Comparison of ENCODE assay signal across 1 cellular context in genomic region chr3:133573054-133573628, GRCh38.
TF ChIP-seq lines count a peak whose summit lies in the region.

No MANE protein-coding gene starts in this region.

TF ChIP-seq in K562, 482 proteins besides CTCF, POLR2A, EP300 and RAD21 (continued from another document and continues in another):
- TF ChIP-seq CHD7 (IDR thresholded peaks at IDR 0.05; ENCODE audit: low read depth, low read length), result no peak
- TF ChIP-seq LEF1 (IDR thresholded peaks at IDR 0.05), result no peak
- TF ChIP-seq FOXO4 (CRISPR knock-in tag; IDR thresholded peaks at IDR 0.05), result no peak
- no peak for TF ChIP-seq ETV6 (IDR thresholded peaks at IDR 0.05; ENCODE audit: borderline replicate concordance in 1 of 2, low read depth in 2 of 2, low read length in 1 of 2)
- TF ChIP-seq ETV6 (CRISPR knock-in tag; IDR thresholded peaks at IDR 0.05; ENCODE audit: borderline replicate concordance), result no peak
- TF ChIP-seq GMEB1 (CRISPR knock-in tag; IDR thresholded peaks at IDR 0.05), result no peak
- peak; percentile 46 for TF ChIP-seq L3MBTL2 (IDR thresholded peaks at IDR 0.05)
- TF ChIP-seq ZFP91 (CRISPR knock-in tag; IDR thresholded peaks at IDR 0.05), result no peak
- TF ChIP-seq SOX6 (IDR thresholded peaks at IDR 0.05), result no peak
- TF ChIP-seq HNRNPUL1 (IDR thresholded peaks at IDR 0.05; ENCODE audit: low read length), result no peak
- no peak for TF ChIP-seq BCOR (IDR thresholded peaks at IDR 0.05)
- no peak for TF ChIP-seq PRDM10 (IDR thresholded peaks at IDR 0.05; ENCODE audit: partially characterized antibody)
- TF ChIP-seq MBD2 (IDR thresholded peaks at IDR 0.05; ENCODE audit: borderline replicate concordance, low read depth), result peak; percentile 15; the same call in 1 of the 2 replicates
- no peak for TF ChIP-seq ZBED1 (IDR thresholded peaks at IDR 0.05)
- no peak for TF ChIP-seq PBX2 (CRISPR knock-in tag; IDR thresholded peaks at IDR 0.05; ENCODE audit: low read depth)
- TF ChIP-seq PBX2 (tag; conservative IDR thresholded peaks at IDR 0.05; ENCODE audit: low read depth), result peak; percentile 66
- TF ChIP-seq SMAD3 (CRISPR knock-in tag; conservative IDR thresholded peaks at IDR 0.05), result no peak
- no peak for TF ChIP-seq ZNF79 (CRISPR knock-in tag; IDR thresholded peaks at IDR 0.05; ENCODE audit: low read depth)
- no peak for TF ChIP-seq GTF2B (IDR thresholded peaks at IDR 0.05; ENCODE audit: extremely low read depth, insufficient read length)
- TF ChIP-seq POLR2B (IDR thresholded peaks at IDR 0.05; ENCODE audit: low read depth, partially characterized antibody), result peak; percentile 77
- TF ChIP-seq FOS (IDR thresholded peaks at IDR 0.05; ENCODE audit: extremely low read depth, insufficient read length), result peak; percentile 14
- no peak for TF ChIP-seq CBX2 (IDR thresholded peaks at IDR 0.05; ENCODE audit: insufficient read depth, low read length, poor library complexity, severe bottlenecking)
- TF ChIP-seq ETS2 (tag; IDR thresholded peaks at IDR 0.05; ENCODE audit: borderline replicate concordance, poor library complexity, severe bottlenecking), result no peak
- no peak for TF ChIP-seq KDM1A (IDR thresholded peaks at IDR 0.05)
- TF ChIP-seq ZNF134 (CRISPR knock-in tag; conservative IDR thresholded peaks at IDR 0.05), result no peak
- TF ChIP-seq EGR1 (conservative IDR thresholded peaks at IDR 0.05), result no peak
- no peak for TF ChIP-seq FOXA1 (IDR thresholded peaks at IDR 0.05; ENCODE audit: borderline replicate concordance)
- peak; percentile 40 for TF ChIP-seq CREB1 (IDR thresholded peaks at IDR 0.05)
- TF ChIP-seq CREB1 (CRISPR knock-in tag; IDR thresholded peaks at IDR 0.05), result 0 out of 2 replicates have a peak, but pooled peaks have one; percentile 64
- peak; percentile 60 for TF ChIP-seq MAFF (IDR thresholded peaks at IDR 0.05; ENCODE audit: low read length)
- no peak for TF ChIP-seq SAP30 (IDR thresholded peaks at IDR 0.05; ENCODE audit: borderline replicate concordance, insufficient read depth, low read depth, low read length, poor library complexity, severe bottlenecking)
- no peak for TF ChIP-seq FOXJ2 (tag; IDR thresholded peaks at IDR 0.05)
- no peak for TF ChIP-seq ZNF696 (CRISPR knock-in tag; conservative IDR thresholded peaks at IDR 0.05)
- TF ChIP-seq CREM (IDR thresholded peaks at IDR 0.05; ENCODE audit: low read depth), result 0 out of 2 replicates have a peak, but pooled peaks have one; percentile 24
- no peak for TF ChIP-seq PRPF4 (IDR thresholded peaks at IDR 0.05; ENCODE audit: insufficient read depth, low read depth, low read length, poor library complexity, severe bottlenecking)
- peak; percentile 95 to 96 for TF ChIP-seq NRF1 (conservative IDR thresholded peaks at IDR 0.05 in 1 of 2, IDR thresholded peaks at IDR 0.05 in 1 of 2)
- peak; percentile 82 for TF ChIP-seq NFE2 (IDR thresholded peaks at IDR 0.05; ENCODE audit: low read depth)
- TF ChIP-seq ZNF239 (CRISPR knock-in tag; IDR thresholded peaks at IDR 0.05), result no peak
- no peak for TF ChIP-seq ZNF551 (CRISPR knock-in tag; IDR thresholded peaks at IDR 0.05)
- peak; percentile 65; the same call in 1 of the 2 replicates for TF ChIP-seq HDGF (IDR thresholded peaks at IDR 0.05)
